Comparison of ENCODE assay signal across 8 cellular contexts in the genomic region with DNA sequence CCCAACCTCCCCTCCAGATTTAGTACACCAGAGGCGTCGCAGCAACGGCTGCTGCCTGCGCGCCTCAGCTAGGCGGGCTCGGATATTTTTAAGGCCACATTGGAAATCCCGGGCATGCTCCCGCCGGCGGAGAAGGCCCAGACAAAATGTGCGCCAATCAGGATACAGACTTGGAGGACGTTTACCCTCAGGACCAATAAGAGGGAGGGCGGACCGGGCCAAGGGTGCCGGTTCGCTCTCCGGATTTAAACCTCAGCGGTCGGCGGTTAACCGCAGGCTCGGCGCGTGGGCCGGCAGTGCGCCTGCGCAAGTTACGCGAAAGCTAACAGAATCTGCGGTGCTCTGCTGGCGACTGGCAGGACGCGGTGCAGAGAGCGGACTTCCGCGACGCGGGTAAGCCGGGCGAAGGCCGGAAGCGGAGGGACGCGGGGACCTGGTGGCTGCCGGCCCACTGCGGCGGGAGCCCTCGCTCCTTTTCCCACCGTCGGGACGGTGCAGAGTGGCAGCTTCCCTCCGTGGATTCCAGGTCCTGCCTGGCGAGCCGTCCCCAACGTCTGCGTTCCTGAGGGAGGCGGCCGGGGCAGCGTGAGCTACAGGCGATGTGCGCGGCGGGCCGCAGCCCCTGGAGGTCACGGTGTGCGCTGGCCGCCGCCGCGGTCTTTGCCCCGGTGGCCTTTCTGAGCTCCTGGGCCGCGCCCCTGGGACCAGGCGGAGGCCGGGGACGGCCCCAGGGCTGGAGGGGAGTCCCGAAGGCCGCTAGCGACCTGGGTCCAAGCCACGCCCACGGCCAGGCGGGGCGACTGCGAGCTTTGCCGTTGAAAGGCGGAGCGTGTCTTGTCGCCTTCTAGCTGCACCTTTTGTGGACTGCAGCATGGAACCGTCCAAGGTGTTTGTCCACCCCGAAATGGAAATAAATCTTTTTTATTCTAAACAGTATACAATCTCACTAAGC. TPM values are rescaled to one million over a fixed set of nuclear protein-coding genes. Genes with fewer than 3 reads are reported as not detected.
DNase-seq lines count a peak whose midpoint lies in the region; ATAC-seq and TF ChIP-seq lines count a peak whose summit lies in the region.

A gene with protein sequence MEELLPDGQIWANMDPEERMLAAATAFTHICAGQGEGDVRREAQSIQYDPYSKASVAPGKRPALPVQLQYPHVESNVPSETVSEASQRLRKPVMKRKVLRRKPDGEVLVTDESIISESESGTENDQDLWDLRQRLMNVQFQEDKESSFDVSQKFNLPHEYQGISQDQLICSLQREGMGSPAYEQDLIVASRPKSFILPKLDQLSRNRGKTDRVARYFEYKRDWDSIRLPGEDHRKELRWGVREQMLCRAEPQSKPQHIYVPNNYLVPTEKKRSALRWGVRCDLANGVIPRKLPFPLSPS (plus strand): TSS at position 296 of the 952 bp plus-strand sequence. CDS start 11,701 bp downstream, outside the sequence.

- peak within 1 kb of the TSS; percentile 88 for H3K27ac Mint-ChIP-seq in type B pancreatic cell

- DNase-seq in NCI-H1092 treated with DMSO at 0.1 percent for 48 hours (lab: John Stamatoyannopoulos, UW): peak; percentile 89
- DNase-seq in SW480 (ENCODE audit: low spot score): peak; percentile 93
- peak; percentile 95 to 98 (median 97) for DNase-seq in adrenal gland
- peak; percentile 96 for DNase-seq in cardiac septum (ENCODE audit: low spot score)
- DNase-seq in pons (ENCODE audit: low spot score): peak; percentile 95
- DNase-seq in type B pancreatic cell (ENCODE audit: extremely low spot score, unreplicated experiment): peak; percentile 89

- peak within 1 kb of the TSS; percentile 34 to 84 (median 68) for H3K4me3 ChIP-seq in adrenal gland

- H3K4me1 ChIP-seq in adrenal gland (replicated peaks in 1 of 2): peaks cover 0 to 21% of the 10 kb centered on the region in 2 donors

- H3K36me3 ChIP-seq in adrenal gland (replicated peaks in 1 of 2): no peaks in the 10 kb centered on the region

- H3K27ac ChIP-seq in adrenal gland: peak within 1 kb of the TSS; percentile 88 to 98 (median 94)

- H3K4me1 Mint-ChIP-seq in type B pancreatic cell (ENCODE audit: unreplicated experiment): no peaks in the 10 kb centered on the region

- intact Hi-C loops in adrenal gland (cut with DNase I): no loop called here
- intact Hi-C loops in cardiac septum (cut with DNase I): loop anchor here (2.0 to 10.0 kb wide), 2 partner anchors 15 to 933 kb away; partner anchors contain the start of genes CCDC15 and PUS3

- peaks cover under 1% of the 10 kb centered on the region for H3K36me3 Mint-ChIP-seq in type B pancreatic cell

- H3K27me3 Mint-ChIP-seq in type B pancreatic cell: no peaks in the 10 kb centered on the region

- H3K27me3 ChIP-seq in adrenal gland: no peaks in the 10 kb centered on the region

- H3K9me3 ChIP-seq in adrenal gland (replicated peaks in 1 of 3): no peaks in the 10 kb centered on the region

- WGBS in adrenal gland, 4 donors: 0% methylated on average over 31 to 91 of the region's 91 CpGs

- H3K9me3 Mint-ChIP-seq in type B pancreatic cell: no peaks in the 10 kb centered on the region

- peak; percentile 71 to 97 for TF ChIP-seq POLR2A in adrenal gland (IDR thresholded peaks at IDR 0.05)

- H3K4me3 Mint-ChIP-seq in type B pancreatic cell: peak within 1 kb of the TSS; percentile 92

- peak; percentile 85 for ATAC-seq in HG02623 (IDR thresholded peaks at IDR 0.05; ENCODE audit: unreplicated experiment)

- peak; percentile 29 for TF ChIP-seq CTCF in GM12873 (IDR thresholded peaks at IDR 0.05; ENCODE audit: insufficient read depth, low read depth, low read length, missing control alignments)
- peak in 3 of 6 experiments; percentile 15 to 27 (median 21) for TF ChIP-seq CTCF in adrenal gland (IDR thresholded peaks at IDR 0.05)
- TF ChIP-seq CTCF in type B pancreatic cell (conservative IDR thresholded peaks at IDR 0.05): peak; percentile 39

RNA-seq across cellular contexts. Expression of the gene that starts here (rescaled TPM):
- 1 to 10 TPM; 1.8 to 8.0 (median 3.8) TPM for total RNA-seq in adrenal gland
- polyA plus RNA-seq in adrenal gland: 1 to 10 TPM; 2.7 to 5.6 (median 3.2) TPM
- 2.3 TPM for total RNA-seq in cardiac septum
- 4.3 and 6.5 TPM in 2 replicates for total RNA-seq in type B pancreatic cell (ENCODE audit: low replicate concordance)

Comparison
In these comparisons a context has a peak if more than half of its experiments do, and no peak if none do; other contexts are left out.
1. Peak in every context shown above with its lines: DNase-seq, ATAC-seq, H3K4me3 ChIP-seq and H3K27ac ChIP-seq.